8 cellular contexts compared by ENCODE assay signal in genomic region chr3:107421170-107421792, GRCh38. TPM values are rescaled to one million over a fixed set of nuclear protein-coding genes. Genes with fewer than 3 reads are reported as not detected.
DNase-seq lines count a peak whose midpoint lies in the region; ATAC-seq and TF ChIP-seq lines count a peak whose summit lies in the region.

No MANE protein-coding gene starts in this region.

- H3K27me3 ChIP-seq in GM06990 (replicated peaks; ENCODE audit: control insufficient read depth, insufficient read depth, low read length) (no peaks in the 10 kb centered on the region), HCT116 (ENCODE audit: insufficient read depth, low read length) (no peaks in the 10 kb centered on the region)

- peak overlapping the region; percentile 82 for H3K4me2 ChIP-seq in HCT116 (ENCODE audit: low read length)

- ATAC-seq in HCT116 (peak; percentile 92), SK-N-SH treated with all-trans-retinoic acid at 6 μM for 48 hours (peak; percentile 95), GM18505 (IDR thresholded peaks at IDR 0.05; ENCODE audit: unreplicated experiment) (no peak)
- peak; percentile 76 to 82 for ATAC-seq in naive thymus-derived CD8-positive, alpha-beta T cell

- H3K79me2 ChIP-seq in HCT116 (ENCODE audit: insufficient read depth, low read length): no peaks in the 10 kb centered on the region

- DNase-seq in AG04449 (ENCODE audit: low read depth, low spot score) (no peak), GM06990 (ENCODE audit: extremely low read depth, insufficient read length) (peak; percentile 45), HCT116 (ENCODE audit: low read depth, low spot score) (peak; percentile 67), M059J (ENCODE audit: low read depth) (peak; percentile 88), epithelial cell of proximal tubule (ENCODE audit: low read depth) (no peak)
- peak in 3 of 10 donors; percentile 53 to 64 (median 59) for DNase-seq in naive thymus-derived CD8-positive, alpha-beta T cell

- BruUV-seq in HCT116 (replicated peaks; lab: Mats Ljungman, UMichigan): no TSS peak

- peaks cover 3 to 9% (median 4%) of the 10 kb centered on the region in 4 donors for H3K4me1 Mint-ChIP-seq in naive thymus-derived CD8-positive, alpha-beta T cell

- no peak overlapping the region for H3K9ac ChIP-seq in HCT116 (ENCODE audit: low read length)

- H3K36me3 Mint-ChIP-seq in naive thymus-derived CD8-positive, alpha-beta T cell: no peaks in the 10 kb centered on the region

- no peak for TF ChIP-seq POLR2A in HCT116 (IDR thresholded peaks at IDR 0.05; ENCODE audit: borderline replicate concordance, extremely low read depth, insufficient read depth, insufficient read length)
- TF ChIP-seq POLR2A in GM18505 (IDR thresholded peaks at IDR 0.05; ENCODE audit: borderline replicate concordance, extremely low read depth, insufficient read depth, insufficient read length): no peak

- peak overlapping the region in 2 of 10 donors; percentile 3 to 28 for H3K27ac Mint-ChIP-seq in naive thymus-derived CD8-positive, alpha-beta T cell

- intact Hi-C loops in HCT116 (cut with micrococcal nuclease): loop anchor here (10.0 kb wide), 1 partner anchor 324 kb away; no protein-coding TSS in a partner anchor

- peak overlapping the region; percentile 93 for H2AFZ ChIP-seq in HCT116 (ENCODE audit: low read depth, low read length, poor library complexity, severe bottlenecking)

- H3K36me3 ChIP-seq in GM06990 (ENCODE audit: control insufficient read depth, insufficient read depth, low read length): no peaks in the 10 kb centered on the region
- no peaks in the 10 kb centered on the region for H3K36me3 ChIP-seq in HCT116 (ENCODE audit: control insufficient read depth in 1 of 2, insufficient read depth in 2 of 2, low read length in 2 of 2)

- no peaks in the 10 kb centered on the region for H3K9me3 ChIP-seq in HCT116 (ENCODE audit: control insufficient read depth in 1 of 2, insufficient read depth in 1 of 2, low read depth in 1 of 2, low read length in 2 of 2)

- no peaks in the 10 kb centered on the region for H3K9me3 Mint-ChIP-seq in naive thymus-derived CD8-positive, alpha-beta T cell

- peaks cover 4 to 26% (median 11%) of the 10 kb centered on the region in 5 donors for H3K27me3 Mint-ChIP-seq in naive thymus-derived CD8-positive, alpha-beta T cell

- H3K4me3 ChIP-seq in AG04449 (ENCODE audit: low read depth, low read length) (peak overlapping the region; percentile 49), GM06990 (replicated peaks; ENCODE audit: low read depth, low read length) (no peak overlapping the region), HCT116 (replicated peaks in 1 of 2; ENCODE audit: low read depth in 1 of 2, low read length in 2 of 2) (peak overlapping the region; percentile 26 to 48), epithelial cell of proximal tubule (ENCODE audit: low read depth, low read length) (no peak overlapping the region)

- H3K9me2 ChIP-seq in HCT116 (ENCODE audit: insufficient read depth): no peaks in the 10 kb centered on the region

- TF ChIP-seq CTCF in AG04449 (IDR thresholded peaks at IDR 0.05; ENCODE audit: insufficient read depth, low read length, missing control alignments) (peak; percentile 61), GM06990 (IDR thresholded peaks at IDR 0.05; ENCODE audit: insufficient read depth, low read length, poor library complexity, severe bottlenecking) (peak; percentile 62), HCT116 (IDR thresholded peaks at IDR 0.05 in 2 of 3, conservative IDR thresholded peaks at IDR 0.05 in 1 of 3; ENCODE audit: borderline replicate concordance in 1 of 3, insufficient read depth in 1 of 3, low read depth in 2 of 3, low read length in 2 of 3) (peak; percentile 61 to 72 (median 63); a peak in 5 of 6 replicates), epithelial cell of proximal tubule (conservative IDR thresholded peaks at IDR 0.05; ENCODE audit: low read depth, low read length) (peak; percentile 81)

- H3K27ac ChIP-seq in HCT116 (ENCODE audit: low read depth, low read length): no peak overlapping the region

- no peaks in the 10 kb centered on the region for H3K4me1 ChIP-seq in HCT116 (ENCODE audit: control insufficient read depth in 1 of 2, insufficient read depth in 2 of 2, low read length in 2 of 2)

- POLR2A ChIA-PET in AG04449 (lab: Yijun Ruan, JAX): interaction anchor here (0.6 kb wide), 1 partner anchor 8 kb away, joined by 3 read pairs; no protein-coding TSS in a partner anchor
- POLR2A ChIA-PET in HCT116 (lab: Charles Lee): interaction anchor here (1.1 to 1.2 kb wide), 2 partner anchors 11 to 229 kb away, joined by 3 read pairs; no protein-coding TSS in a partner anchor
- POLR2A ChIA-PET in naive thymus-derived CD8-positive, alpha-beta T cell (lab: Charles Lee): interaction anchor here (1.2 kb wide), 1 partner anchor 10 kb away, joined by 4 read pairs; no protein-coding TSS in a partner anchor

- H3K4me3 Mint-ChIP-seq in naive thymus-derived CD8-positive, alpha-beta T cell: peak overlapping the region in 7 of 10 donors; percentile 48 to 75 (median 60)

- H4K20me1 ChIP-seq in HCT116 (ENCODE audit: insufficient read depth): no peaks in the 10 kb centered on the region

- RAD21 ChIA-PET in HCT116 (lab: Charles Lee; ENCODE audit: low non-redundant PET in 1 of 2, low total read pairs in 2 of 2, uncharacterized antibody in 2 of 2, unreplicated experiment in 2 of 2): interaction anchor here (0.6 to 2.0 kb wide), 4 partner anchors 68 to 184 kb away, joined by 3 to 8 read pairs (median 5); no protein-coding TSS in a partner anchor

- CTCF ChIA-PET in AG04449 (lab: Yijun Ruan, JAX) (interaction anchor here (0.6 to 4.6 kb wide), 64 partner anchors 9 to 608 kb away, joined by 3 to 161 read pairs (median 4); no protein-coding TSS in a partner anchor), HCT116 (lab: Charles Lee) (interaction anchor here (0.6 to 2.7 kb wide), 29 partner anchors 9 to 255 kb away, joined by 3 to 55 read pairs (median 4); no protein-coding TSS in a partner anchor)

- peak; percentile 65 for TF ChIP-seq RAD21 in HCT116 (IDR thresholded peaks at IDR 0.05; ENCODE audit: low read depth)

TF ChIP-seq in HCT116, 20 proteins besides CTCF, POLR2A, EP300 and RAD21:
- TF ChIP-seq TCF7L2 (IDR thresholded peaks at IDR 0.05; ENCODE audit: borderline replicate concordance, extremely low read depth, insufficient read depth, insufficient read length) (peak; percentile 78), EGR1 (IDR thresholded peaks at IDR 0.05; ENCODE audit: low read depth) (no peak)

TF ChIP-seq in SK-N-SH treated with all-trans-retinoic acid at 6 μM for 48 hours, 23 proteins besides CTCF, POLR2A, EP300 and RAD21 (continues in another document):
- no peak for TF ChIP-seq ZFP30 (CRISPR knock-in tag; IDR thresholded peaks at IDR 0.05)
- no peak for TF ChIP-seq ISL1 (CRISPR knock-in tag; IDR thresholded peaks at IDR 0.05)
- no peak for TF ChIP-seq ARNTL (CRISPR knock-in tag; IDR thresholded peaks at IDR 0.05; ENCODE audit: borderline replicate concordance, low read depth)
- no peak for TF ChIP-seq TOX (CRISPR knock-in tag; IDR thresholded peaks at IDR 0.05; ENCODE audit: borderline replicate concordance)
- no peak for TF ChIP-seq ESRRG (CRISPR knock-in tag; IDR thresholded peaks at IDR 0.05)
- no peak for TF ChIP-seq CREB5 (CRISPR knock-in tag; IDR thresholded peaks at IDR 0.05; ENCODE audit: low read depth)
- TF ChIP-seq CSDC2 (CRISPR knock-in tag; IDR thresholded peaks at IDR 0.05): no peak
- no peak for TF ChIP-seq SNAI2 (CRISPR knock-in tag; IDR thresholded peaks at IDR 0.05)
- TF ChIP-seq ZNF8 (CRISPR knock-in tag; IDR thresholded peaks at IDR 0.05): no peak
- no peak for TF ChIP-seq BACH2 (CRISPR knock-in tag; IDR thresholded peaks at IDR 0.05; ENCODE audit: borderline replicate concordance)
- TF ChIP-seq RARB (CRISPR knock-in tag; IDR thresholded peaks at IDR 0.05): no peak
- no peak for TF ChIP-seq PATZ1 (CRISPR knock-in tag; IDR thresholded peaks at IDR 0.05; ENCODE audit: borderline replicate concordance)

RNA-seq across cellular contexts. Expression of gene CCDC54, which starts 44.0 kb away (rescaled TPM):
- total RNA-seq in HCT116 (2021; ENCODE audit: unreplicated experiment): not detected
- polyA plus RNA-seq in HCT116 (2012): not detected in 2 replicates
- not detected in 2 replicates for total RNA-seq in M059J (2014; rRNA removed; shearing (Covaris generic))
- not detected in 2 replicates for total RNA-seq in epithelial cell of proximal tubule
- not detected for total RNA-seq in naive thymus-derived CD8-positive, alpha-beta T cell
- not detected for polyA plus RNA-seq in naive thymus-derived CD8-positive, alpha-beta T cell

Comparison
In these comparisons a context has a peak if more than half of its experiments do, and no peak if none do; other contexts are left out.
1. DNase-seq: peak in GM06990 (single experiment), HCT116 (single experiment) and M059J (single experiment); none in AG04449 (single experiment) and epithelial cell of proximal tubule (single experiment).
2. H3K4me3 ChIP-seq: peak in AG04449 (single experiment) and HCT116 (2 of 2); none in GM06990 (single experiment) and epithelial cell of proximal tubule (single experiment).
3. Peak in every context shown above with its lines, with median percentiles within 50 percentile points of each other: CTCF ChIP-seq.